ENCODE assay signal across 9 cellular contexts in the genomic region with DNA sequence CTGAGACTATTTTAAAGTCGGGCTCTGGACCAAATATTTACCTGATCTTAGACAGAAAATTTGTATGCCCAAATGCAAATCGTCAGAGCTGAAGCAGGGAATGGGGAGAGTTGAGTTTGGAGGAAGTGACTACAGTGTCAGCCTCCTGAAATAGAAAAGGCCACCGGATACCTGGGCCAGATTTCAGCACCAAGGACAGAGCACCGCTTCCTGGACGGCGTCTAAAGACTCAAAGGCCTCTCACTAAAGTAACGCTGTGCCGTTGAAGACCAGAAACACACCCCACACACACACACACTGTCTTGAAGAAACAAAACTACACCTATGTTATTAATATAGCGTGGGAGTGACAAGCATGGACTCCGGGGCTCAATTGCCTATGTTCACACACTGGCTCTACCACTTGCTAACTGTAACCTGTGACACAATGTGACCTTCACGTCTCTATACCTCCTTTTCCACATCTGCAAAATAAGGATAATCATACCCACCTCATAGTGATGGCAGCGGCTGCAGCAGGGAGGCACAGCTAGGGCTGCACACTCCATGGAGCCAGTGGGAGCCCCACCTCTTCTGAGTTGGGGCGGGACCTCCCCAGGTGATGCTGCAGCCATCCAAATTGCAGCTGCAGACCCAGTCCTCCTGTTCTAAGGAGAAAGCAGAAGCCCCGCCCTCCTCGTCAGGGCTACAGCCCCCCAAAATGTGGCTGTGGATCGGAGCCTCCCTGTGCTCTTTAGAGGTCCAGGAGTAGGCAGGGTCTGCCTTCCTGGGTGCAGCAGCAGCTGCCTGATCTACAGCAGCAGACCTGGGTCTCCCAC. TPM values are rescaled to one million over a fixed set of nuclear protein-coding genes. Genes with fewer than 3 reads are reported as not detected.
DNase-seq lines count a peak whose midpoint lies in the region; ATAC-seq lines count a peak whose summit lies in the region.
"Had no signal": no experiment of that assay in that cellular context is flagged by ENCODE, and none has a peak within 500 bp of the region (broad histone marks: within the 10 kb centered on the region; RNA-seq: fewer than 3 reads in every experiment).

No MANE protein-coding gene starts in this region.

- no peak overlapping the region for H2AFZ ChIP-seq in GM23248

- no peaks in the 10 kb centered on the region for H3K36me3 ChIP-seq in GM23248 (ENCODE audit: low read depth)
- H3K36me3 ChIP-seq: neutrophil had no signal

- H3K27ac ChIP-seq in GM23248, result no peak overlapping the region
- H3K27ac ChIP-seq: neutrophil had no signal

- no peaks in the 10 kb centered on the region for H3K4me1 ChIP-seq in GM23248 (ENCODE audit: insufficient read depth)

- H3K9me3 ChIP-seq in GM23248 (ENCODE audit: low read depth), result no peaks in the 10 kb centered on the region
- H3K9me3 ChIP-seq: neutrophil had no signal

- no peaks in the 10 kb centered on the region for H3K4me1 Mint-ChIP-seq in activated naive CD4-positive, alpha-beta T cell treated with anti-CD3 and anti-CD28 coated beads, Interleukin-2, amount 10 ng/mL, durations not matched to agents 7 days and 5 days

- no peaks in the 10 kb centered on the region for H3K27me3 ChIP-seq in GM23248 (replicated peaks; ENCODE audit: insufficient read depth)

- H3K79me2 ChIP-seq in GM23248 (ENCODE audit: insufficient read depth), result no peaks in the 10 kb centered on the region

- H3K4me3 Mint-ChIP-seq in activated naive CD4-positive, alpha-beta T cell treated with anti-CD3 and anti-CD28 coated beads, Interleukin-2, amount 10 ng/mL, durations not matched to agents 7 days and 5 days, result no peak overlapping the region

- CTCF ChIA-PET in activated naive CD4-positive, alpha-beta T cell treated with anti-CD3 and anti-CD28 coated beads, Interleukin-2, amount 10 ng/mL, durations not matched to agents 7 days and 5 days (lab: Charles Lee), result no interaction called here

- no peak overlapping the region for H3K4me2 ChIP-seq in GM23248 (ENCODE audit: unreplicated experiment)

- 11 to 12% methylated on average over 16 of the region's 16 CpGs for WGBS in GM23248 (ENCODE audit: low coverage in 1 of 2, low lambda C conversion rate in 2 of 2, missing lambda C conversion rate in 2 of 2), 2 experiments

- no peak overlapping the region for H3K9ac ChIP-seq in GM23248

- H3K4me3 ChIP-seq in GM23248, result no peak overlapping the region

- in situ Hi-C loops in GM23248 (cut with MboI), result no loop called here

- H3F3A ChIP-seq in GM23248 (ENCODE audit: insufficient read depth), result no peaks in the 10 kb centered on the region

- H3K9me3 Mint-ChIP-seq in activated naive CD4-positive, alpha-beta T cell treated with anti-CD3 and anti-CD28 coated beads, Interleukin-2, amount 10 ng/mL, durations not matched to agents 7 days and 5 days, result no peaks in the 10 kb centered on the region

- H3K9me2 ChIP-seq in GM23248 (ENCODE audit: insufficient read depth), result no peaks in the 10 kb centered on the region

- H3K27me3 Mint-ChIP-seq in activated naive CD4-positive, alpha-beta T cell treated with anti-CD3 and anti-CD28 coated beads, Interleukin-2, amount 10 ng/mL, durations not matched to agents 7 days and 5 days, result peaks cover 18% of the 10 kb centered on the region

- no peaks in the 10 kb centered on the region for H4K20me1 ChIP-seq in GM23248 (ENCODE audit: insufficient read depth)

- H3K27ac Mint-ChIP-seq in activated naive CD4-positive, alpha-beta T cell treated with anti-CD3 and anti-CD28 coated beads, Interleukin-2, amount 10 ng/mL, durations not matched to agents 7 days and 5 days, result peak overlapping the region; percentile 13

- DNase-seq in GM23248 (peak; percentile 61), RPMI8226 (peak; percentile 81), iris pigment epithelial cell (ENCODE audit: low read depth) (peak; percentile 30), occipital lobe (lab: John Stamatoyannopoulos, UW) (no peak)
- peak; percentile 86 for DNase-seq in activated naive CD4-positive, alpha-beta T cell treated with anti-CD3 and anti-CD28 coated beads, Interleukin-2, amount 10 ng/mL, durations not matched to agents 7 days and 5 days
- DNase-seq in stimulated activated CD8-positive, alpha-beta memory T cell treated with anti-CD3 and anti-CD28 coated beads, Interleukin-12 subunit alpha, Interleukin-12 subunit beta, amount 100 ng/mL, for 1 hour (ENCODE audit: low read depth), result peak; percentile 57

- no peaks in the 10 kb centered on the region for H3K36me3 Mint-ChIP-seq in activated naive CD4-positive, alpha-beta T cell treated with anti-CD3 and anti-CD28 coated beads, Interleukin-2, amount 10 ng/mL, durations not matched to agents 7 days and 5 days

- ATAC-seq in GM21737 (IDR thresholded peaks at IDR 0.05; ENCODE audit: unreplicated experiment) (no peak), GM21619 (IDR thresholded peaks at IDR 0.05; ENCODE audit: unreplicated experiment) (no peak)

RNA-seq across cellular contexts. Expression of a gene that starts 35.6 kb away (rescaled TPM):
- not detected in 2 replicates for total RNA-seq in GM23248 (2014; rRNA removed; shearing (Covaris generic))
- polyA plus RNA-seq in GM23248 (2016; fragmentation: Nextera tagmentation; extraction: Ambion mirVana), result not detected in 2 replicates
- not detected for total RNA-seq in occipital lobe

RNA-seq across cellular contexts. Expression of a gene that starts 38.3 kb away (rescaled TPM):
- not detected in 2 replicates for total RNA-seq in GM23248 (2014; rRNA removed; shearing (Covaris generic))
- polyA plus RNA-seq in GM23248 (2016; fragmentation: Nextera tagmentation; extraction: Ambion mirVana), result not detected in 2 replicates
- total RNA-seq in occipital lobe, result not detected

RNA-seq across cellular contexts. Expression of a gene that starts 54.3 kb away (rescaled TPM):
- total RNA-seq in GM23248 (2014; rRNA removed; shearing (Covaris generic)), result not detected in 2 replicates
- not detected in 2 replicates for polyA plus RNA-seq in GM23248 (2016; fragmentation: Nextera tagmentation; extraction: Ambion mirVana)
- total RNA-seq in occipital lobe, result not detected
